In genomic region chr9:95907794-95908193, GRCh38 we compare ENCODE assay signal across 13 cellular contexts. TPM values are rescaled to one million over a fixed set of nuclear protein-coding genes. Genes with fewer than 3 reads are reported as not detected.
DNase-seq lines count a peak whose midpoint lies in the region; ATAC-seq, FAIRE-seq and TF ChIP-seq lines count a peak whose summit lies in the region.
"Had no signal": no experiment of that assay in that cellular context is flagged by ENCODE, and none has a peak within 500 bp of the region (broad histone marks: within the 10 kb centered on the region; RNA-seq: fewer than 3 reads in every experiment).

No MANE protein-coding gene starts in this region.

- POLR2A ChIA-PET in K562 (lab: Yijun Ruan, JAX), result no interaction called here

- H3K9me3 Mint-ChIP-seq in HFFc6, result no peaks in the 10 kb centered on the region
- no peaks in the 10 kb centered on the region for H3K9me3 Mint-ChIP-seq in neural progenitor cell
- no peaks in the 10 kb centered on the region for H3K9me3 Mint-ChIP-seq in immature natural killer cell

- H3K27ac Mint-ChIP-seq in HFFc6 (no peak overlapping the region), neural progenitor cell (no peak overlapping the region), immature natural killer cell (no peak overlapping the region)
- H3K27ac Mint-ChIP-seq: activated naive CD8-positive, alpha-beta T cell had no signal

- no peak for TF ChIP-seq POLR2A in K562 (conservative IDR thresholded peaks at IDR 0.05)

- H3K27ac ChIP-seq in K562 (ENCODE audit: extremely low read depth, low read depth, low read length) (no peak overlapping the region), neural progenitor cell (no peak overlapping the region)
- H3K27ac ChIP-seq: skin epidermis, upper lobe of left lung had no signal

- DNase-seq in GM06990 (ENCODE audit: extremely low read depth, insufficient read length), result no peak
- DNase-seq in HFFc6, result no peak
- peak in 1 of 4 experiments; percentile 12 for DNase-seq in K562 (ENCODE audit: extremely low read depth in 1 of 4, low spot score in 3 of 4)
- DNase-seq in neural progenitor cell (ENCODE audit: low spot score), result peak; percentile 18
- no peak for DNase-seq in immature natural killer cell
- DNase-seq in glomerular visceral epithelial cell (ENCODE audit: extremely low spot score), result no peak
- DNase-seq in effector CD4-positive, alpha-beta T cell, result no peak
- DNase-seq: hypothalamus, NCI-H526 treated with DMSO at 0.1 percent for 48 hours, upper lobe of left lung had no signal

- H3K4me3 Mint-ChIP-seq in HFFc6 (no peak overlapping the region), neural progenitor cell (no peak overlapping the region), immature natural killer cell (no peak overlapping the region)
- H3K4me3 Mint-ChIP-seq: activated naive CD8-positive, alpha-beta T cell had no signal

- no peaks in the 10 kb centered on the region for H3F3A ChIP-seq in neural progenitor cell (ENCODE audit: low read depth)

- no peaks in the 10 kb centered on the region for H4K20me1 ChIP-seq in K562 (replicated peaks; ENCODE audit: control insufficient read depth, insufficient read depth, low read length)
- H4K20me1 ChIP-seq in neural progenitor cell (ENCODE audit: low read depth), result peaks cover 6% of the 10 kb centered on the region

- TF ChIP-seq CTCF in GM06990 (IDR thresholded peaks at IDR 0.05; ENCODE audit: insufficient read depth, low read length, poor library complexity, severe bottlenecking), result peak; percentile 23
- TF ChIP-seq CTCF in HFFc6 (IDR thresholded peaks at IDR 0.05), result peak; percentile 50
- peak in 2 of 3 experiments; percentile 22 to 24; a peak in 1 of 6 replicates for TF ChIP-seq CTCF in K562 (IDR thresholded peaks at IDR 0.05 in 2 of 3, conservative IDR thresholded peaks at IDR 0.05 in 1 of 3; ENCODE audit: insufficient read depth in 2 of 3, low read depth in 1 of 3, low read length in 3 of 3)
- peak; percentile 57 for TF ChIP-seq CTCF in neural progenitor cell (IDR thresholded peaks at IDR 0.05)

- H3K9me1 ChIP-seq in K562 (ENCODE audit: control insufficient read depth, insufficient read depth, low read length), result no peaks in the 10 kb centered on the region

- H3K4me1 Mint-ChIP-seq in HFFc6 (ENCODE audit: low read depth), result peaks cover 10% of the 10 kb centered on the region
- H3K4me1 Mint-ChIP-seq in neural progenitor cell, result no peaks in the 10 kb centered on the region
- H3K4me1 Mint-ChIP-seq in immature natural killer cell, result no peaks in the 10 kb centered on the region

- no peak for FAIRE-seq in K562 (lab: Jason Lieb, UNC)

- ATAC-seq in K562, result no peak

- 37% methylated on average over 2 of the region's 2 CpGs for WGBS in K562 (ENCODE audit: insufficient coverage, low coverage, missing lambda C conversion rate)

- H3K27me3 ChIP-seq in GM06990 (replicated peaks; ENCODE audit: control insufficient read depth, insufficient read depth, low read length) (no peaks in the 10 kb centered on the region), K562 (ENCODE audit: control insufficient read depth in 2 of 2, insufficient read depth in 2 of 2, low read length in 2 of 2) (no peaks in the 10 kb centered on the region), neural progenitor cell (no peaks in the 10 kb centered on the region)
- H3K27me3 ChIP-seq: upper lobe of left lung had no signal

- H3K36me3 Mint-ChIP-seq in HFFc6 (ENCODE audit: low read depth), result no peaks in the 10 kb centered on the region
- peaks cover 3% of the 10 kb centered on the region for H3K36me3 Mint-ChIP-seq in neural progenitor cell
- peaks cover 5 to 17% (median 7%) of the 10 kb centered on the region in 3 donors for H3K36me3 Mint-ChIP-seq in immature natural killer cell

- CTCF ChIA-PET in K562 (lab: Yijun Ruan, JAX; ENCODE audit: low intra/inter-chr PET ratio), result no interaction called here

- H3K4me3 ChIP-seq in GM06990 (replicated peaks; ENCODE audit: low read depth, low read length) (no peak overlapping the region), K562 (no peak overlapping the region), neural progenitor cell (no peak overlapping the region)
- H3K4me3 ChIP-seq: HAP-1, skin epidermis, upper lobe of left lung had no signal

- BruUV-seq in K562 (replicated peaks; lab: Mats Ljungman, UMichigan), result no TSS peak

- 0 out of 3 replicates have a peak, but pooled peaks cover 2% of the 10 kb centered on the region for H3K79me2 ChIP-seq in K562 (ENCODE audit: control insufficient read depth, insufficient read depth, low read length)
- peaks cover 21% of the 10 kb centered on the region for H3K79me2 ChIP-seq in neural progenitor cell (ENCODE audit: low read depth)

- H3K4me1 ChIP-seq in K562 (replicated peaks in 1 of 2; ENCODE audit: control insufficient read depth in 2 of 2, insufficient read depth in 2 of 2, low read length in 2 of 2), result no peaks in the 10 kb centered on the region
- peaks cover 4% of the 10 kb centered on the region for H3K4me1 ChIP-seq in neural progenitor cell
- H3K4me1 ChIP-seq: HAP-1, upper lobe of left lung had no signal

- TF ChIP-seq RAD21 in K562 (CRISPR knock-in tag; conservative IDR thresholded peaks at IDR 0.05 in 1 of 2, IDR thresholded peaks at IDR 0.05 in 1 of 2), result peak in 1 of 2 experiments; percentile 20; a peak in 1 of 4 replicates

- H3K9ac ChIP-seq in K562 (ENCODE audit: insufficient read depth in 1 of 2, low read depth in 2 of 2, low read length in 2 of 2) (no peak overlapping the region), neural progenitor cell (no peak overlapping the region)

- H3K27me3 Mint-ChIP-seq in HFFc6 (ENCODE audit: insufficient read depth) (0 out of 2 replicates have a peak, but pooled peaks cover 3% of the 10 kb centered on the region), neural progenitor cell (ENCODE audit: insufficient read depth, low read depth) (no peaks in the 10 kb centered on the region), immature natural killer cell (ENCODE audit: low read depth in 3 of 3) (no peaks in the 10 kb centered on the region)
- H3K27me3 Mint-ChIP-seq: activated naive CD8-positive, alpha-beta T cell had no signal

- intact Hi-C loops in K562 (cut with micrococcal nuclease), result no loop called here

- TF ChIP-seq EP300 in K562 (IDR thresholded peaks at IDR 0.05; ENCODE audit: low read length), result no peak

- in situ Hi-C loops in K562 (cut with MboI), result no loop called here

- H3K4me2 ChIP-seq in K562 (ENCODE audit: insufficient read depth, low read length), result no peak overlapping the region
- no peak overlapping the region for H3K4me2 ChIP-seq in neural progenitor cell

- H2AFZ ChIP-seq in K562 (ENCODE audit: low read depth, low read length), result no peak overlapping the region
- H2AFZ ChIP-seq in neural progenitor cell (replicated peaks), result no peak overlapping the region

- H3K9me3 ChIP-seq in K562 (replicated peaks; ENCODE audit: control insufficient read depth, insufficient read depth, low read depth, low read length) (no peaks in the 10 kb centered on the region), neural progenitor cell (ENCODE audit: low read depth) (no peaks in the 10 kb centered on the region)
- H3K9me3 ChIP-seq: HAP-1, upper lobe of left lung had no signal

- H3K36me3 ChIP-seq in GM06990 (ENCODE audit: control insufficient read depth, insufficient read depth, low read length) (no peaks in the 10 kb centered on the region; the same call in 1 of the 2 replicates), K562 (ENCODE audit: control insufficient read depth, insufficient read depth, low read length) (peaks cover 11% of the 10 kb centered on the region; the same call in 2 of the 3 replicates), neural progenitor cell (no peaks in the 10 kb centered on the region)
- H3K36me3 ChIP-seq: upper lobe of left lung had no signal

TF ChIP-seq in K562, 482 proteins besides CTCF, POLR2A, EP300 and RAD21:
- TF ChIP-seq ZBTB34 (CRISPR knock-in tag; IDR thresholded peaks at IDR 0.05) (no peak), EGR1 (conservative IDR thresholded peaks at IDR 0.05) (peak; percentile 40)

RNA-seq across cellular contexts. Expression of gene ERCC6L2, which starts 32.3 kb away (rescaled TPM):
- 10 to 100 TPM; 26.2 to 31.4 (median 29.7) TPM for total RNA-seq in HFFc6 (2021; fragmentation: NEBNext Ultra II Directional; extraction: Animal tissue kit (Norgen Biotek cat#: 25700))
- 30.3 and 108 TPM in 2 replicates for total RNA-seq in K562 (2011; cell fraction: chromatin; rRNA removed; ENCODE audit: low replicate concordance)
- 18.2 and 29.2 TPM in 2 replicates for total RNA-seq in K562 (2011; cell fraction: nucleolus; rRNA removed)
- 45.3 and 47.3 TPM in 2 replicates for total RNA-seq in K562 (2011; cell fraction: nucleoplasm; rRNA removed)
- total RNA-seq in K562 (2014; rRNA removed), result 32.9 and 35.1 TPM in 2 replicates
- total RNA-seq in K562 (2014; rRNA removed; fragmentation: Illumina TruSeq; extraction: Trizol), result 42.8 and 50.0 TPM in 2 replicates
- 39.9 and 40.9 TPM in 2 replicates for total RNA-seq in K562 (2015; rRNA removed; fragmentation: Illumina TruSeq; extraction: Trizol)
- 26.7 and 31.6 TPM in 2 replicates for total RNA-seq in K562 (2021)
- 19.1 and 23.6 TPM in 2 replicates for polyA plus RNA-seq in K562 (2011; rRNA removed)
- polyA plus RNA-seq in K562 (2011; cell fraction: cytosol; rRNA removed), result 7.0 and 8.8 TPM in 2 replicates
- polyA plus RNA-seq in K562 (2011; cell fraction: nucleus; rRNA removed), result 21.6 and 26.0 TPM in 2 replicates
- 12.3 and 12.9 TPM in 2 replicates for polyA plus RNA-seq in K562 (2012)
- polyA plus RNA-seq in K562 (2014; fragmentation: Illumina TruSeq; extraction: Trizol), result 16.4 and 21.7 TPM in 2 replicates
- 1 to 10 TPM; 7.8 to 9.6 TPM for polyA plus RNA-seq in K562 (2014; fragmentation: Nextera tagmentation; extraction: Ambion mirVana)
- 13.8 and 14.4 TPM in 2 replicates for polyA plus RNA-seq in K562 (2014; rRNA removed)
- 130 and 141 TPM in 2 replicates for polyA minus RNA-seq in K562 (2011; rRNA and poly(A)+ RNA removed)
- polyA minus RNA-seq in K562 (2011; cell fraction: cytosol; rRNA and poly(A)+ RNA removed), result 31.3 and 32.4 TPM in 2 replicates
- polyA minus RNA-seq in K562 (2011; cell fraction: nucleus; rRNA and poly(A)+ RNA removed), result 66.0 and 111 TPM in 2 replicates
- 60.5 and 77.6 TPM in 2 replicates for total RNA-seq in neural progenitor cell (ENCODE audit: low replicate concordance)
- polyA plus RNA-seq in immature natural killer cell, result 10 to 100 TPM; 18.0 to 40.5 (median 18.3) TPM
